In the genomic region with DNA sequence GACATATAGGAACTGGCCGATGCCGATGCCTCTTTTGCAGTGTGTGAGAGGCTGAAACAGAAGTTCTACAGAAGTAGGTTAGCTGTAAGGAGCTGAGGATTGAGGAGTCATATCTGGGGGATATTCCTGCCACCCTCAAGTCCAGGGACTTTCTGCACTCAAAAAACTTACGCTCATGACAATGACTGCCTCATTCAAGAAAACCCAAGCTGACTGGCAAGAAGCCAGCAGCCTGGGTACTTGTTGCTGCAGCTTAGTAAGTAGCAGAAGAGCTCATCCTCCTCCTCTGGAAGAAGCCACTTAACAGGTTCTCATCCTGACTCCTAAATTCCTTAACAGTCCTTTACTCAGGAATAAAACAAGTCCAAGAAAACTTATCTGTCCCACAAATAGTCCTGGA, we compare ENCODE assay signal across 12 cellular contexts. TPM values are rescaled to one million over a fixed set of nuclear protein-coding genes. Genes with fewer than 3 reads are reported as not detected.
"Had no signal": no experiment of that assay in that cellular context is flagged by ENCODE, and none has a peak within 500 bp of the region (broad histone marks: within the 10 kb centered on the region; RNA-seq: fewer than 3 reads in every experiment).

No MANE protein-coding gene starts in this region.

- ATAC-seq: gastroesophageal sphincter; left lobe of liver; naive thymus-derived CD8-positive, alpha-beta T cell; stimulated activated effector memory CD8-positive, alpha-beta T cell treated with anti-CD3 and anti-CD28 coated beads, Interleukin-12 subunit alpha, Interleukin-12 subunit beta, amount 100 ng/mL, for 72 hours had no signal

- DNase-seq: activated CD4-positive, alpha-beta T cell treated with anti-CD3 and anti-CD28 coated beads, Interleukin-2, amount 50 U/mL, for 48 hours; activated naive CD4-positive, alpha-beta T cell treated with anti-CD3 and anti-CD28 coated beads, Interleukin-2, amount 10 ng/mL, durations not matched to agents 7 days and 5 days; islet precursor cell; naive thymus-derived CD8-positive, alpha-beta T cell; retina; WERI-Rb-1 had no signal

RNA-seq across cellular contexts. Expression of gene CALHM5, which starts 7.2 kb away (rescaled TPM):
- total RNA-seq: naive thymus-derived CD8-positive, alpha-beta T cell had no signal

RNA-seq across cellular contexts. Expression of gene TRAPPC3L, which starts 26.9 kb away (rescaled TPM):
- total RNA-seq: astrocyte; epithelial cell of proximal tubule; gastroesophageal sphincter; left lobe of liver; mucosa of gallbladder; naive thymus-derived CD8-positive, alpha-beta T cell had no signal

RNA-seq across cellular contexts. Expression of gene CALHM4, which starts 34.9 kb away (rescaled TPM):
- total RNA-seq: epithelial cell of proximal tubule; gastroesophageal sphincter; left lobe of liver; mucosa of gallbladder; naive thymus-derived CD8-positive, alpha-beta T cell had no signal

RNA-seq across cellular contexts. Expression of gene CALHM6, which starts 57.4 kb away (rescaled TPM):
- total RNA-seq: astrocyte had no signal
